In genomic region chr10:12501851-12502525, GRCh38 we compare ENCODE assay signal across 16 cellular contexts.
A peak's percentile ranks its signal among the peaks of the same experiment; 100 is the strongest.
DNase-seq lines count a peak whose midpoint lies in the region; ATAC-seq and TF ChIP-seq lines count a peak whose summit lies in the region.
"Had no signal": no experiment of that assay in that cellular context is flagged by ENCODE, and none has a peak within 500 bp of the region (broad histone marks: within the 10 kb centered on the region; RNA-seq: fewer than 3 reads in every experiment).

No MANE protein-coding gene starts in this region.

- H3K27me3 Mint-ChIP-seq in Calu3 (ENCODE audit: unreplicated experiment), result peaks cover 99% of the 10 kb centered on the region
- H3K27me3 Mint-ChIP-seq: activated CD4-positive, alpha-beta T cell treated with anti-CD3 and anti-CD28 coated beads for 36 hours had no signal

- CTCF ChIA-PET in Calu3 (lab: Charles Lee), result no interaction called here

- no peak overlapping the region for H3K4me3 Mint-ChIP-seq in Calu3 (ENCODE audit: low read depth, unreplicated experiment)
- H3K4me3 Mint-ChIP-seq: activated CD4-positive, alpha-beta T cell treated with anti-CD3 and anti-CD28 coated beads for 36 hours had no signal

- no peak overlapping the region for H3K9ac ChIP-seq in SK-N-MC (ENCODE audit: insufficient read length)

- H3K36me3 ChIP-seq in SK-N-MC (ENCODE audit: insufficient read depth, low read length) (no peaks in the 10 kb centered on the region), left ventricle myocardium inferior (no peaks in the 10 kb centered on the region)
- H3K36me3 ChIP-seq: tibial nerve had no signal

- H3K36me3 Mint-ChIP-seq in Calu3 (ENCODE audit: insufficient read depth, unreplicated experiment), result no peaks in the 10 kb centered on the region

- intact Hi-C loops in Calu3 (cut with micrococcal nuclease; ENCODE audit: unreplicated experiment), result no loop called here
- intact Hi-C loops in left ventricle myocardium inferior (cut with micrococcal nuclease), result no loop called here
- intact Hi-C loops in sciatic nerve (cut with DNase I), result no loop called here

- TF ChIP-seq CTCF in Calu3 (IDR thresholded peaks at IDR 0.05; ENCODE audit: unreplicated experiment) (no peak), left ventricle myocardium inferior (IDR thresholded peaks at IDR 0.05; ENCODE audit: borderline replicate concordance) (peak; percentile 31)

- no peaks in the 10 kb centered on the region for H3K27me3 ChIP-seq in left ventricle myocardium inferior (ENCODE audit: low read depth)
- H3K27me3 ChIP-seq: tibial nerve had no signal

- H3K4me1 Mint-ChIP-seq in Calu3 (ENCODE audit: low read depth, unreplicated experiment), result peaks cover 28% of the 10 kb centered on the region

- H3K9me3 ChIP-seq in SK-N-MC (ENCODE audit: low read depth, low read length) (no peaks in the 10 kb centered on the region), left ventricle myocardium inferior (replicated peaks) (no peaks in the 10 kb centered on the region)
- H3K9me3 ChIP-seq: tibial nerve had no signal

- H3K4me3 ChIP-seq in SK-N-MC, result peak overlapping the region; percentile 69
- no peak overlapping the region for H3K4me3 ChIP-seq in left ventricle myocardium inferior
- H3K4me3 ChIP-seq: tibial nerve had no signal

- H3K27ac ChIP-seq in SK-N-MC, result no peak overlapping the region
- peak overlapping the region; percentile 57 for H3K27ac ChIP-seq in left ventricle myocardium inferior (replicated peaks)
- H3K27ac ChIP-seq: tibial nerve had no signal

- ATAC-seq in sciatic nerve (no peak), HG02798 (IDR thresholded peaks at IDR 0.05; ENCODE audit: poor library complexity, unreplicated experiment) (no peak), GM21619 (IDR thresholded peaks at IDR 0.05; ENCODE audit: unreplicated experiment) (no peak)
- ATAC-seq: activated CD4-positive, alpha-beta T cell treated with anti-CD3 and anti-CD28 coated beads for 36 hours had no signal

- BruUV-seq in Calu3 (replicated peaks; lab: Mats Ljungman, UMichigan), result no TSS peak

- H3K27ac Mint-ChIP-seq in Calu3 (ENCODE audit: unreplicated experiment), result no peak overlapping the region
- H3K27ac Mint-ChIP-seq: activated CD4-positive, alpha-beta T cell treated with anti-CD3 and anti-CD28 coated beads for 36 hours had no signal

- peak; percentile 13 for DNase-seq in Calu3
- DNase-seq in SK-N-MC (ENCODE audit: low read depth, low spot score), result no peak
- DNase-seq in left ventricle myocardium inferior, result peak; percentile 25
- peak; percentile 27 for DNase-seq in sciatic nerve (ENCODE audit: low spot score)
- DNase-seq in NCI-H2227 treated with DMSO at 0.1 percent for 48 hours (lab: John Stamatoyannopoulos, UW), result no peak
- DNase-seq: activated CD4-positive, alpha-beta T cell treated with anti-CD3 and anti-CD28 coated beads for 36 hours; activated T-cell treated with anti-CD3 and anti-CD28 coated beads, Interleukin-2, amount 50 U/mL, for 48 hours; AML-193; GOT3; NCI-H2029 treated with DMSO at 0.1 percent for 48 hours; NCI-H774; stimulated activated CD4-positive, alpha-beta T cell treated with anti-CD3 and anti-CD28 coated beads, Interleukin-2, amount 100 ng/mL, for 24 hours; T-helper 2 cell had no signal

- H3K4me1 ChIP-seq in left ventricle myocardium inferior, result peaks cover 38% of the 10 kb centered on the region

- H3K9me3 Mint-ChIP-seq in Calu3 (ENCODE audit: low read depth, unreplicated experiment), result no peaks in the 10 kb centered on the region

Comparison
In these comparisons a context has a peak if more than half of its experiments do, and no peak if none do; other contexts are left out.
1. DNase-seq: peak in Calu3 (single experiment), left ventricle myocardium inferior (single experiment) and sciatic nerve (single experiment); none in SK-N-MC (single experiment) and NCI-H2227 treated with DMSO at 0.1 percent for 48 hours (single experiment).